In genomic region chr21:37508341-37508740, GRCh38 we compare ENCODE assay signal across 34 cellular contexts.
"Had no signal": no experiment of that assay in that cellular context is flagged by ENCODE, and none has a peak within 500 bp of the region (broad histone marks: within the 10 kb centered on the region; RNA-seq: fewer than 3 reads in every experiment).

No MANE protein-coding gene starts in this region.

- H3K9me3 ChIP-seq: colonic mucosa, gastrocnemius medialis had no signal

- H3K9me3 Mint-ChIP-seq: activated CD4-positive, alpha-beta memory T cell treated with anti-CD3 and anti-CD28 coated beads for 36 hours; activated CD4-positive, alpha-beta T cell treated with anti-CD3 and anti-CD28 coated beads, Interleukin-2, amount 10 ng/mL, durations not matched to agents 24 days and 14 days; activated naive CD4-positive, alpha-beta T cell treated with anti-CD3 and anti-CD28 coated beads, Interleukin-2, amount 10 ng/mL, durations not matched to agents 7 days and 5 days; activated T-helper 1 cell treated with anti-CD3 and anti-CD28 coated beads, Interleukin-12 subunit alpha, Interleukin-12 subunit beta, Interleukin-2, Interleukin-4 antibody, amounts not matched to agents 30 ng/mL and 10 ng/mL and 1 ng/mL, durations not matched to agents 14 hours and 24 hours and 36 hours; activated T-helper 2 cell treated with anti-CD3 and anti-CD28 coated beads, Interferon-gamma antibody, Interleukin-2, Interleukin-4, amounts not matched to agents 10 μg/mL and 5 μg/mL and 100 μg/mL, durations not matched to agents 14 hours and 24 hours and 36 hours; dendritic cell treated with granulocyte-macrophage colony-stimulating factor and Interleukin-4, amounts not matched to agents 40 ng/mL and 50 ng/mL, for 4 days; endodermal cell; T-helper 2 cell treated with Interferon-gamma antibody and Interleukin-4, amounts not matched to agents 5 μg/mL and 100 μg/mL, for 36 hours had no signal

- H3K27ac ChIP-seq: brain microvascular endothelial cell, colonic mucosa, dorsolateral prefrontal cortex, gastrocnemius medialis, heart left ventricle, WERI-Rb-1 had no signal

- H3K4me3 ChIP-seq: colonic mucosa, dorsolateral prefrontal cortex, gastrocnemius medialis, heart left ventricle had no signal

- H3K4me1 ChIP-seq: colonic mucosa, gastrocnemius medialis had no signal

- H3K27ac Mint-ChIP-seq: activated CD4-positive, alpha-beta memory T cell treated with anti-CD3 and anti-CD28 coated beads for 36 hours; activated CD4-positive, alpha-beta T cell treated with anti-CD3 and anti-CD28 coated beads for 36 hours; activated CD4-positive, alpha-beta T cell treated with anti-CD3 and anti-CD28 coated beads, Interleukin-2, amount 10 ng/mL, durations not matched to agents 24 days and 14 days; activated CD8-positive, alpha-beta memory T cell treated with anti-CD3 and anti-CD28 coated beads, Interleukin-2, amount 10 ng/mL, durations not matched to agents 7 days and 5 days; activated CD8-positive, alpha-beta T cell treated with anti-CD3 and anti-CD28 coated beads, Interleukin-2, amount 10 ng/mL, durations not matched to agents 7 days and 5 days; activated naive CD4-positive, alpha-beta T cell treated with anti-CD3 and anti-CD28 coated beads, Interleukin-2, amount 10 ng/mL, durations not matched to agents 7 days and 5 days; activated naive CD4-positive, alpha-beta T cell treated with anti-CD3 and anti-CD28 coated beads, Interleukin-2, amount 50 U/mL, for 72 hours; activated T-helper 1 cell treated with anti-CD3 and anti-CD28 coated beads, Interleukin-12 subunit alpha, Interleukin-12 subunit beta, Interleukin-2, Interleukin-4 antibody, amounts not matched to agents 30 ng/mL and 10 ng/mL and 1 ng/mL, durations not matched to agents 14 hours and 24 hours and 36 hours; activated T-helper 2 cell treated with anti-CD3 and anti-CD28 coated beads, Interferon-gamma antibody, Interleukin-2, Interleukin-4, amounts not matched to agents 10 μg/mL and 5 μg/mL and 100 μg/mL, durations not matched to agents 14 hours and 24 hours and 36 hours; dendritic cell treated with granulocyte-macrophage colony-stimulating factor and Interleukin-4, amounts not matched to agents 40 ng/mL and 50 ng/mL, for 4 days; endodermal cell; T-helper 17 cell; T-helper 2 cell treated with Interferon-gamma antibody and Interleukin-4, amounts not matched to agents 5 μg/mL and 100 μg/mL, for 36 hours had no signal

- H3K27me3 ChIP-seq: brain microvascular endothelial cell, colonic mucosa, dorsolateral prefrontal cortex, gastrocnemius medialis, heart left ventricle had no signal

- H3K4me3 Mint-ChIP-seq: activated CD4-positive, alpha-beta memory T cell treated with anti-CD3 and anti-CD28 coated beads for 36 hours; activated CD4-positive, alpha-beta T cell treated with anti-CD3 and anti-CD28 coated beads for 36 hours; activated CD4-positive, alpha-beta T cell treated with anti-CD3 and anti-CD28 coated beads, Interleukin-2, amount 10 ng/mL, durations not matched to agents 24 days and 14 days; activated CD8-positive, alpha-beta memory T cell treated with anti-CD3 and anti-CD28 coated beads, Interleukin-2, amount 10 ng/mL, durations not matched to agents 7 days and 5 days; activated CD8-positive, alpha-beta T cell treated with anti-CD3 and anti-CD28 coated beads, Interleukin-2, amount 10 ng/mL, durations not matched to agents 7 days and 5 days; activated naive CD4-positive, alpha-beta T cell treated with anti-CD3 and anti-CD28 coated beads, Interleukin-2, amount 10 ng/mL, durations not matched to agents 7 days and 5 days; activated T-helper 1 cell treated with anti-CD3 and anti-CD28 coated beads, Interleukin-12 subunit alpha, Interleukin-12 subunit beta, Interleukin-2, Interleukin-4 antibody, amounts not matched to agents 30 ng/mL and 10 ng/mL and 1 ng/mL, durations not matched to agents 14 hours and 24 hours and 36 hours; dendritic cell treated with granulocyte-macrophage colony-stimulating factor and Interleukin-4, amounts not matched to agents 40 ng/mL and 50 ng/mL, for 4 days; endodermal cell; T-helper 17 cell; T-helper 2 cell treated with Interferon-gamma antibody and Interleukin-4, amounts not matched to agents 5 μg/mL and 100 μg/mL, for 36 hours had no signal

- ATAC-seq: activated CD4-positive, alpha-beta T cell treated with anti-CD3 and anti-CD28 coated beads for 36 hours; activated CD8-positive, alpha-beta memory T cell treated with anti-CD3 and anti-CD28 coated beads, Interleukin-2, amount 10 ng/mL, durations not matched to agents 7 days and 5 days; activated CD8-positive, alpha-beta T cell treated with anti-CD3 and anti-CD28 coated beads, Interleukin-2, amount 10 ng/mL, durations not matched to agents 7 days and 5 days; activated naive CD4-positive, alpha-beta T cell treated with anti-CD3 and anti-CD28 coated beads, Interleukin-2, amount 50 U/mL, for 72 hours; gastrocnemius medialis; heart left ventricle; T-helper 17 cell had no signal

- H3K27me3 Mint-ChIP-seq: activated CD4-positive, alpha-beta memory T cell treated with anti-CD3 and anti-CD28 coated beads for 36 hours; activated CD4-positive, alpha-beta T cell treated with anti-CD3 and anti-CD28 coated beads for 36 hours; activated CD4-positive, alpha-beta T cell treated with anti-CD3 and anti-CD28 coated beads, Interleukin-2, amount 10 ng/mL, durations not matched to agents 24 days and 14 days; activated CD8-positive, alpha-beta memory T cell treated with anti-CD3 and anti-CD28 coated beads, Interleukin-2, amount 10 ng/mL, durations not matched to agents 7 days and 5 days; activated naive CD4-positive, alpha-beta T cell treated with anti-CD3 and anti-CD28 coated beads, Interleukin-2, amount 10 ng/mL, durations not matched to agents 7 days and 5 days; dendritic cell treated with granulocyte-macrophage colony-stimulating factor and Interleukin-4, amounts not matched to agents 40 ng/mL and 50 ng/mL, for 4 days; T-helper 17 cell had no signal

- DNase-seq: activated CD4-positive, alpha-beta memory T cell treated with anti-CD3 and anti-CD28 coated beads for 36 hours; activated CD4-positive, alpha-beta T cell treated with anti-CD3 and anti-CD28 coated beads for 36 hours; activated CD4-positive, alpha-beta T cell treated with anti-CD3 and anti-CD28 coated beads, Interleukin-2, amount 10 ng/mL, durations not matched to agents 24 days and 14 days; activated CD4-positive, CD25-positive, alpha-beta regulatory T cell; activated CD4-positive, CD25-positive, alpha-beta regulatory T cell treated with anti-CD3 and anti-CD28 coated beads, Interleukin-2, amount 50 U/mL, for 72 hours; activated CD8-positive, alpha-beta memory T cell treated with anti-CD3 and anti-CD28 coated beads, Interleukin-2, amount 10 ng/mL, durations not matched to agents 7 days and 5 days; activated CD8-positive, alpha-beta memory T cell treated with anti-CD3 and anti-CD28 coated beads, Interleukin-2, amount 50 U/mL, for 4 hours; activated CD8-positive, alpha-beta T cell treated with anti-CD3 and anti-CD28 coated beads, Interleukin-2, amount 10 ng/mL, durations not matched to agents 7 days and 5 days; activated effector memory CD4-positive, alpha-beta T cell treated with anti-CD3 and anti-CD28 coated beads, Interleukin-2, amount 50 U/mL, for 16 hours; activated naive CD4-positive, alpha-beta T cell treated with anti-CD3 and anti-CD28 coated beads, Interleukin-2, amount 10 ng/mL, durations not matched to agents 7 days and 5 days; activated T-cell treated with anti-CD3 and anti-CD28 coated beads, Interleukin-2, amount 50 U/mL, for 1 hour; activated T-cell treated with anti-CD3 and anti-CD28 coated beads, Interleukin-2, amount 50 U/mL, for 48 hours; amniotic stem cell; anterior cingulate cortex; brain microvascular endothelial cell; central memory CD4-positive, alpha-beta T cell; cerebellar nuclear complex; colonic mucosa; dorsolateral prefrontal cortex; effector memory CD4-positive, alpha-beta T cell; endodermal cell; foreskin fibroblast; gastrocnemius medialis; glutamatergic neuron; heart left ventricle; T-helper 1 cell; T-helper 17 cell; T1000; WERI-Rb-1 had no signal
